Comparison of ENCODE assay signal across 15 cellular contexts in the genomic region with DNA sequence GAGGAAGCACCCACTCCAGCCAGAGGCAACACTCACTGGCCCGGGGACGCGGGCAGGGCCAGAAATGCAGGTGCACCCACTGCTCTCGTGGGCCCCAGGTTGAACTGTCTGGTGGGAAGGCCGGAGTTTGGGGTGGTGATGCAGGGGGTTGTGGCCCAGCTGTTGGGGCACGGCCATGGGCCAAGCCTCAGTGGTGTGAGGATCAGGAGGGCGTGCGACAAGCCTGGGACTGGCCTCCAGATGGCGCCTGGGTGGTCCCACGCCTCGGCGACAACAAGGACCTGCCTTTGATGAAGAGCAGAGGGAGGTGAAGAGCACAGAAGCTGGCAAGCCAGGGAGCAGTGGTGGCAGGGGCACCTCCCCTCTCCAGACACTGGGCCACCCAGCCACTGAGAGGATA.
DNase-seq lines count a peak whose midpoint lies in the region; ATAC-seq and TF ChIP-seq lines count a peak whose summit lies in the region.
"Had no signal": no experiment of that assay in that cellular context is flagged by ENCODE, and none has a peak within 500 bp of the region (broad histone marks: within the 10 kb centered on the region; RNA-seq: fewer than 3 reads in every experiment).

No MANE protein-coding gene starts in this region.

- no peak overlapping the region for H3K4me3 ChIP-seq in osteoblast (ENCODE audit: insufficient read depth, low read length)
- H3K4me3 ChIP-seq: PC-9 had no signal

- intact Hi-C loops in natural killer cell (cut with micrococcal nuclease), result no loop called here

- peak overlapping the region; percentile 44 for H3K27ac Mint-ChIP-seq in activated T-cell treated with anti-CD3 and anti-CD28 coated beads, Interleukin-2, amount 50 U/mL, for 24 hours
- peak overlapping the region in 1 of 2 donors; percentile 24 for H3K27ac Mint-ChIP-seq in natural killer cell
- H3K27ac Mint-ChIP-seq: B cell; CD4-positive, CD25-positive, alpha-beta regulatory T cell had no signal

- H3K9me3 Mint-ChIP-seq in activated T-cell treated with anti-CD3 and anti-CD28 coated beads, Interleukin-2, amount 50 U/mL, for 24 hours, result no peaks in the 10 kb centered on the region
- no peaks in the 10 kb centered on the region for H3K9me3 Mint-ChIP-seq in natural killer cell
- H3K9me3 Mint-ChIP-seq: CD4-positive, CD25-positive, alpha-beta regulatory T cell had no signal

- no peak overlapping the region for H3K4me2 ChIP-seq in osteoblast (ENCODE audit: insufficient read depth, low read length)
- H3K4me2 ChIP-seq: PC-9 had no signal

- H3K27ac ChIP-seq in osteoblast (ENCODE audit: low read depth, low read length), result no peak overlapping the region
- H3K27ac ChIP-seq: 22Rv1, PC-9 had no signal

- peaks cover 4% of the 10 kb centered on the region for H3K4me1 Mint-ChIP-seq in activated T-cell treated with anti-CD3 and anti-CD28 coated beads, Interleukin-2, amount 50 U/mL, for 24 hours (ENCODE audit: low read depth)
- H3K4me1 Mint-ChIP-seq in natural killer cell, result peaks cover 14 to 15% of the 10 kb centered on the region in 2 donors

- peaks cover 45% of the 10 kb centered on the region for H3K36me3 Mint-ChIP-seq in activated T-cell treated with anti-CD3 and anti-CD28 coated beads, Interleukin-2, amount 50 U/mL, for 24 hours (ENCODE audit: low read depth)
- no peaks in the 10 kb centered on the region for H3K36me3 Mint-ChIP-seq in natural killer cell
- H3K36me3 Mint-ChIP-seq: CD4-positive, CD25-positive, alpha-beta regulatory T cell had no signal

- no peaks in the 10 kb centered on the region for H3K27me3 ChIP-seq in osteoblast (ENCODE audit: insufficient read depth, low read length)

- no peaks in the 10 kb centered on the region for H3K79me2 ChIP-seq in osteoblast (ENCODE audit: insufficient read depth, low read length)

- no peaks in the 10 kb centered on the region for H3K36me3 ChIP-seq in osteoblast (ENCODE audit: insufficient read depth, low read length)

- no peak overlapping the region for H2AFZ ChIP-seq in osteoblast (ENCODE audit: low read length)
- H2AFZ ChIP-seq: PC-9 had no signal

- no peaks in the 10 kb centered on the region for H3K9me3 ChIP-seq in osteoblast (ENCODE audit: low read depth, low read length)

- DNase-seq in activated T-cell treated with anti-CD3 and anti-CD28 coated beads, Interleukin-2, amount 50 U/mL, for 24 hours, result peak; percentile 26
- no peak for DNase-seq in activated T-cell treated with anti-CD3 and anti-CD28 coated beads, Interleukin-2, amount 50 U/mL, for 1 hour
- DNase-seq in NCI-H460 (ENCODE audit: extremely low read depth, low read depth) (peak; percentile 2), iPS-NIHi7 (ENCODE audit: extremely low spot score) (peak; percentile 42), osteoblast (ENCODE audit: insufficient read length, low spot score, missing footprints) (peak; percentile 42), natural killer cell (no peak)
- DNase-seq in activated CD8-positive, alpha-beta memory T cell treated with anti-CD3 and anti-CD28 coated beads, Interleukin-2, amount 50 U/mL, for 4 hours, result no peak
- DNase-seq in activated CD4-positive, alpha-beta T cell treated with anti-CD3 and anti-CD28 coated beads, Interleukin-2, amount 50 U/mL, for 4 hours, result no peak
- DNase-seq: CD4-positive, CD25-positive, alpha-beta regulatory T cell; NCI-H187 treated with DMSO at 0.1 percent for 48 hours; NCI-H446; NCI-H774; PC-9 had no signal

- H3K27me3 Mint-ChIP-seq in activated T-cell treated with anti-CD3 and anti-CD28 coated beads, Interleukin-2, amount 50 U/mL, for 24 hours, result no peaks in the 10 kb centered on the region
- H3K27me3 Mint-ChIP-seq in natural killer cell (ENCODE audit: low read depth in 2 of 2), result no peaks in the 10 kb centered on the region
- H3K27me3 Mint-ChIP-seq: B cell; CD4-positive, CD25-positive, alpha-beta regulatory T cell had no signal

- no peak overlapping the region for H3K4me3 Mint-ChIP-seq in activated T-cell treated with anti-CD3 and anti-CD28 coated beads, Interleukin-2, amount 50 U/mL, for 24 hours
- no peak overlapping the region for H3K4me3 Mint-ChIP-seq in natural killer cell
- H3K4me3 Mint-ChIP-seq: B cell; CD4-positive, CD25-positive, alpha-beta regulatory T cell had no signal

- no peaks in the 10 kb centered on the region for H3K4me1 ChIP-seq in osteoblast (ENCODE audit: insufficient read depth, low read length)

- ATAC-seq in natural killer cell, result no peak

- H4K20me1 ChIP-seq in osteoblast (ENCODE audit: insufficient read depth, low read length), result no peaks in the 10 kb centered on the region

- no peak for TF ChIP-seq CTCF in osteoblast (IDR thresholded peaks at IDR 0.05; ENCODE audit: extremely low read depth, low read depth, low read length)
- no peak for TF ChIP-seq CTCF in natural killer cell (IDR thresholded peaks at IDR 0.05)

Comparison
In these comparisons a context has a peak if more than half of its experiments do, and no peak if none do; other contexts are left out.
1. DNase-seq: peak in activated T-cell treated with anti-CD3 and anti-CD28 coated beads, Interleukin-2, amount 50 U/mL, for 24 hours (single experiment), NCI-H460 (single experiment), iPS-NIHi7 (single experiment) and osteoblast (single experiment); none in activated T-cell treated with anti-CD3 and anti-CD28 coated beads, Interleukin-2, amount 50 U/mL, for 1 hour (single experiment), natural killer cell (single experiment), activated CD8-positive, alpha-beta memory T cell treated with anti-CD3 and anti-CD28 coated beads, Interleukin-2, amount 50 U/mL, for 4 hours (single experiment) and activated CD4-positive, alpha-beta T cell treated with anti-CD3 and anti-CD28 coated beads, Interleukin-2, amount 50 U/mL, for 4 hours (0 of 2).